In genomic region chr11:103739074-103739796, GRCh38 we compare ENCODE assay signal across 1 cellular context.
TF ChIP-seq lines count a peak whose summit lies in the region.

No MANE protein-coding gene starts in this region.

TF ChIP-seq in WTC11, 78 proteins besides CTCF, POLR2A, EP300 and RAD21 (continued from another document):
- peak; percentile 90 for TF ChIP-seq ZNF281 (CRISPR knock-in tag; IDR thresholded peaks at IDR 0.05)
- 0 out of 2 replicates have a peak, but pooled peaks have one; percentile 34 for TF ChIP-seq ZNF232 (CRISPR knock-in tag; IDR thresholded peaks at IDR 0.05)
- TF ChIP-seq FOXP1 (CRISPR knock-in tag; IDR thresholded peaks at IDR 0.05; ENCODE audit: borderline replicate concordance) = peak; percentile 15; the same call in 1 of the 2 replicates
- 0 out of 2 replicates have a peak, but pooled peaks have one; percentile 42 for TF ChIP-seq AFF4 (CRISPR knock-in tag; IDR thresholded peaks at IDR 0.05; ENCODE audit: borderline replicate concordance)
- peak; percentile 53; the same call in 1 of the 2 replicates for TF ChIP-seq ETV6 (CRISPR knock-in tag; IDR thresholded peaks at IDR 0.05)
- TF ChIP-seq MAX (CRISPR knock-in tag; IDR thresholded peaks at IDR 0.05) = 0 out of 2 replicates have a peak, but pooled peaks have one; percentile 53
- TF ChIP-seq E2F1 (CRISPR knock-in tag; IDR thresholded peaks at IDR 0.05) = 0 out of 2 replicates have a peak, but pooled peaks have one; percentile 28
- 0 out of 2 replicates have a peak, but pooled peaks have one; percentile 49 for TF ChIP-seq E2F5 (CRISPR knock-in tag; IDR thresholded peaks at IDR 0.05)
- TF ChIP-seq ZNF138 (CRISPR knock-in tag; conservative IDR thresholded peaks at IDR 0.05) = 0 out of 2 replicates have a peak, but pooled peaks have one; percentile 53
- 0 out of 2 replicates have a peak, but pooled peaks have one; percentile 38 for TF ChIP-seq ZBTB21 (CRISPR knock-in tag; IDR thresholded peaks at IDR 0.05; ENCODE audit: borderline replicate concordance)
- TF ChIP-seq CREM (CRISPR knock-in tag; IDR thresholded peaks at IDR 0.05) = 0 out of 2 replicates have a peak, but pooled peaks have one; percentile 35
- TF ChIP-seq FOXP4 (CRISPR knock-in tag; IDR thresholded peaks at IDR 0.05) = peak; percentile 73
- peak; percentile 82 for TF ChIP-seq FOXK1 (CRISPR knock-in tag; IDR thresholded peaks at IDR 0.05)
- 0 out of 2 replicates have a peak, but pooled peaks have one; percentile 10 for TF ChIP-seq ZNF121 (CRISPR knock-in tag; IDR thresholded peaks at IDR 0.05)
